ENCODE assay signal across 22 cellular contexts in the genomic region with DNA sequence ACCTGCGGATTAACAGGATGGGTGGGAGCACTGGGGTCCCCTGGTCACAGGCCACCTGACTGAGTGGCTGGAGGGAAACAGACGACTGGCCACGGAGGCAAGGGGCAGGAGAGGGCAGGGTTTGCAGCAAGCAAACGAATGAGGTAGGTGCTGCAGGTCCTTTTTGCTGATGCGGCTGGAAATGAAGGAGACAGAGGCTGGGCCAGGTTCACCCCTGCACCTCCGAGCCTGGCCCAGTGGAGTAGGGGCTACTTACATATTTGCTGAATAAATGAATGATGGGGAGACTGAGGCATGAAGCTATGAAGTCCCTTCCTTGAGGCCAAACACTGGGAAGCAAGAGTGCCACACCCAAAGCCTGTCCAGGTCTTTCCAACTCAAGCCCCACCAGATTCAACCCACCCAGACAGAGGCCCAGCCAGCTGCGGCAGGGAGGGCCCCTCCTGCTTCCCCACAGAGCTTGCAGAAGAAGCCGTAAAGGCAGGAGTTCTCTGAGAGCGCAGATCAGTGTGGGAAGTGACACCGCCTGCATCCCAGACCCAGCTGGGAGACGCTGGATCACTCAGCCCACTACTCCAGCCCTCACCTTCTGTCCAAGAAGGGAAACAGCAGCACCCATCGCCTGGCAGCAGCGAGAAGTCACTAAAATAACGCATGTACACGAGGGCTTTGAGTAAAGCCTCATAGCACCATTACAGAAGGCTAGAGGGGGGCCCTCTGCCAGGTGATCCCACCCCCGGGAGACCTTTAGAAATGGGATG. TPM values are rescaled to one million over a fixed set of nuclear protein-coding genes. Genes with fewer than 3 reads are reported as not detected.
A peak's percentile ranks its signal among the peaks of the same experiment; 100 is the strongest.
DNase-seq lines count a peak whose midpoint lies in the region; ATAC-seq, FAIRE-seq and TF ChIP-seq lines count a peak whose summit lies in the region.
"Had no signal": no experiment of that assay in that cellular context is flagged by ENCODE, and none has a peak within 500 bp of the region (broad histone marks: within the 10 kb centered on the region; RNA-seq: fewer than 3 reads in every experiment).

No MANE protein-coding gene starts in this region.

- H3K9ac ChIP-seq in HUES6 (ENCODE audit: low read length) = peak overlapping the region; percentile 15
- no peak overlapping the region for H3K9ac ChIP-seq in K562 (ENCODE audit: insufficient read depth in 1 of 2, low read depth in 2 of 2, low read length in 2 of 2)
- H3K9ac ChIP-seq in neuronal stem cell (ENCODE audit: low read depth, low read length, poor library complexity) = no peak overlapping the region

- H3K9me3 ChIP-seq in HUES6 (ENCODE audit: control insufficient read depth, insufficient read depth, low read depth, low read length) (peaks cover 26% of the 10 kb centered on the region), K562 (replicated peaks; ENCODE audit: control insufficient read depth, insufficient read depth, low read depth, low read length) (no peaks in the 10 kb centered on the region), neuronal stem cell (replicated peaks in 1 of 2; ENCODE audit: control insufficient read depth in 2 of 2, insufficient read depth in 1 of 2, low read depth in 1 of 2, low read length in 2 of 2) (peaks cover 17 to 19% of the 10 kb centered on the region in 2 donors)

- no peak overlapping the region for H2AK5ac ChIP-seq in neuronal stem cell (ENCODE audit: low read depth, low read length)

- 4% methylated on average over 13 of the region's 16 CpGs for WGBS in K562 (ENCODE audit: insufficient coverage, low coverage, missing lambda C conversion rate)
- no CpG with 5 or more reads among the region's 16 CpGs for WGBS in neuronal stem cell (ENCODE audit: extremely low coverage in 2 of 2, insufficient read length in 2 of 2, insufficient replicate concordance in 1 of 2), 2 donors

- H3K4me3 ChIP-seq in HUES6 (ENCODE audit: low read depth, low read length) (no peak overlapping the region), K562 (no peak overlapping the region), neuronal stem cell (ENCODE audit: low read length in 2 of 2) (peak overlapping the region in 1 of 2 donors; percentile 38)

- H3K4me2 ChIP-seq in K562 (ENCODE audit: insufficient read depth, low read length) = no peak overlapping the region
- H3K4me2 ChIP-seq in neuronal stem cell (ENCODE audit: insufficient read depth, low read length, poor library complexity, severe bottlenecking) = no peak overlapping the region

- no peaks in the 10 kb centered on the region for H4K20me1 ChIP-seq in K562 (replicated peaks; ENCODE audit: control insufficient read depth, insufficient read depth, low read length)

- no peak for FAIRE-seq in K562 (lab: Jason Lieb, UNC)
- FAIRE-seq: A204.1, D721Med, G401.6, GM12891, HTR-8/SVneo had no signal

- ATAC-seq in K562 = no peak
- ATAC-seq: CD8-positive, alpha-beta T cell had no signal

- peaks cover 16% of the 10 kb centered on the region; the same call in 1 of the 2 replicates for H3K36me3 ChIP-seq in HUES6 (ENCODE audit: control insufficient read depth, insufficient read depth, low read length)
- H3K36me3 ChIP-seq in K562 (ENCODE audit: control insufficient read depth, insufficient read depth, low read length) = no peaks in the 10 kb centered on the region
- peaks cover 0 to 2% of the 10 kb centered on the region in 2 donors for H3K36me3 ChIP-seq in neuronal stem cell (replicated peaks in 1 of 2; ENCODE audit: control insufficient read depth in 2 of 2, insufficient read depth in 2 of 2, low read length in 2 of 2)

- H3K9me1 ChIP-seq in K562 (ENCODE audit: control insufficient read depth, insufficient read depth, low read length) = no peaks in the 10 kb centered on the region

- no peak overlapping the region for H2BK15ac ChIP-seq in neuronal stem cell (ENCODE audit: low read length)

- H3K79me2 ChIP-seq in K562 (ENCODE audit: control insufficient read depth, insufficient read depth, low read length) = no peaks in the 10 kb centered on the region

- no peak overlapping the region for H2BK12ac ChIP-seq in neuronal stem cell (ENCODE audit: low read length)

- no peak overlapping the region for H4K91ac ChIP-seq in neuronal stem cell (ENCODE audit: low read depth, low read length, poor library complexity)

- in situ Hi-C loops in K562 (cut with MboI) = no loop called here

- intact Hi-C loops in K562 (cut with micrococcal nuclease) = no loop called here

- H3K27me3 ChIP-seq in HUES6 (ENCODE audit: control insufficient read depth, insufficient read depth, low read length) = no peaks in the 10 kb centered on the region
- peaks cover 4 to 21% of the 10 kb centered on the region in 2 experiments; a peak in 3 of 5 replicates for H3K27me3 ChIP-seq in K562 (ENCODE audit: control insufficient read depth in 2 of 2, insufficient read depth in 2 of 2, low read length in 2 of 2)
- peaks cover 0 to 25% (median 0%) of the 10 kb centered on the region in 3 experiments for H3K27me3 ChIP-seq in neuronal stem cell (ENCODE audit: control insufficient read depth in 3 of 3, insufficient read depth in 3 of 3, low read depth in 1 of 3, low read length in 3 of 3)

- H2BK5ac ChIP-seq in neuronal stem cell (ENCODE audit: low read length) = no peak overlapping the region

- H3K4me1 ChIP-seq in HUES6 (ENCODE audit: control insufficient read depth, insufficient read depth, low read length) = peaks cover 3% of the 10 kb centered on the region; the same call in 1 of the 2 replicates
- no peaks in the 10 kb centered on the region for H3K4me1 ChIP-seq in K562 (replicated peaks in 1 of 2; ENCODE audit: control insufficient read depth in 2 of 2, insufficient read depth in 2 of 2, low read length in 2 of 2)
- peaks cover 0 to 2% of the 10 kb centered on the region in 2 donors for H3K4me1 ChIP-seq in neuronal stem cell (ENCODE audit: control insufficient read depth in 2 of 2, insufficient read depth in 1 of 2, low read depth in 1 of 2, low read length in 2 of 2)

- H3K27ac ChIP-seq in HUES6 (ENCODE audit: low read depth, low read length) (no peak overlapping the region), K562 (ENCODE audit: extremely low read depth, low read depth, low read length) (no peak overlapping the region), neuronal stem cell (replicated peaks; ENCODE audit: low read length) (no peak overlapping the region), temporal lobe (ENCODE audit: low read depth, low read length) (peak overlapping the region; percentile 13)

- H4K8ac ChIP-seq in neuronal stem cell (ENCODE audit: low read depth, low read length) = no peak overlapping the region

- no peak for TF ChIP-seq RAD21 in K562 (CRISPR knock-in tag; conservative IDR thresholded peaks at IDR 0.05 in 1 of 2, IDR thresholded peaks at IDR 0.05 in 1 of 2)

- TF ChIP-seq CTCF in K562 (IDR thresholded peaks at IDR 0.05 in 2 of 3, conservative IDR thresholded peaks at IDR 0.05 in 1 of 3; ENCODE audit: insufficient read depth in 2 of 3, low read depth in 1 of 3, low read length in 3 of 3) = no peak

- H2AFZ ChIP-seq in K562 (ENCODE audit: low read depth, low read length) (no peak overlapping the region), neuronal stem cell (ENCODE audit: low read length) (no peak overlapping the region)

- H2BK120ac ChIP-seq in neuronal stem cell (ENCODE audit: low read depth, low read length) = no peak overlapping the region

- peak overlapping the region; percentile 59 for H3K18ac ChIP-seq in neuronal stem cell (ENCODE audit: low read length)

- CTCF ChIA-PET in K562 (lab: Yijun Ruan, JAX; ENCODE audit: low intra/inter-chr PET ratio) = no interaction called here

- no peak for TF ChIP-seq POLR2A in K562 (conservative IDR thresholded peaks at IDR 0.05)

- H3K4ac ChIP-seq in neuronal stem cell (ENCODE audit: low read length) = no peak overlapping the region

- POLR2A ChIA-PET in K562 (lab: Yijun Ruan, JAX) = no interaction called here

- BruUV-seq in K562 (replicated peaks; lab: Mats Ljungman, UMichigan) = no TSS peak

- no peak overlapping the region for H3K14ac ChIP-seq in neuronal stem cell (ENCODE audit: low read length)

- no peaks in the 10 kb centered on the region for H3K79me1 ChIP-seq in neuronal stem cell (ENCODE audit: low read depth, low read length)

- no peak for DNase-seq in K562 (ENCODE audit: extremely low read depth in 1 of 4, low spot score in 3 of 4)
- DNase-seq in neuronal stem cell (ENCODE audit: low spot score) = no peak
- no peak for DNase-seq in SKM-1 treated with dmso at 0.1 percent for 144 hours (lab: John Stamatoyannopoulos, UW; ENCODE audit: unreplicated experiment)
- no peak for DNase-seq in inferior parietal cortex (ENCODE audit: extremely low spot score)
- no peak for DNase-seq in T1000 (lab: John Stamatoyannopoulos, UW)
- DNase-seq: CD8-positive, alpha-beta T cell; COR-L47; DMS153; DMS79 treated with DMSO at 0.1 percent for 48 hours; EL; HCEC 1CT; HFFc6 had no signal

- TF ChIP-seq EP300 in K562 (IDR thresholded peaks at IDR 0.05; ENCODE audit: low read length) = no peak

- no peak overlapping the region for H3K23ac ChIP-seq in neuronal stem cell (ENCODE audit: low read depth, low read length, poor library complexity)

TF ChIP-seq in K562, 482 proteins besides CTCF, POLR2A, EP300 and RAD21 (continues in another document):
- peak; percentile 52 for TF ChIP-seq MAFG (tag; conservative IDR thresholded peaks at IDR 0.05)

RNA-seq across cellular contexts. Expression of a gene that starts 36.1 kb away (rescaled TPM):
- not detected in 2 replicates for total RNA-seq in K562 (2011; cell fraction: chromatin; rRNA removed; ENCODE audit: low replicate concordance)
- not detected in 2 replicates for total RNA-seq in K562 (2011; cell fraction: nucleolus; rRNA removed)
- not detected in 2 replicates for total RNA-seq in K562 (2011; cell fraction: nucleoplasm; rRNA removed)
- total RNA-seq in K562 (2014; rRNA removed) (not detected in 2 replicates), K562 (2014; rRNA removed; fragmentation: Illumina TruSeq; extraction: Trizol) (not detected in 2 replicates), K562 (2015; rRNA removed; fragmentation: Illumina TruSeq; extraction: Trizol) (not detected in 2 replicates), K562 (2021) (not detected in 2 replicates), temporal lobe (11.3 TPM)
- polyA plus RNA-seq in K562 (2011; rRNA removed) (not detected in 2 replicates), K562 (2014; fragmentation: Illumina TruSeq; extraction: Trizol) (not detected in 2 replicates), K562 (2014; fragmentation: Nextera tagmentation; extraction: Ambion mirVana) (not detected), K562 (2014; rRNA removed) (not detected in 2 replicates)
- not detected in 2 replicates for polyA plus RNA-seq in K562 (2011; cell fraction: cytosol; rRNA removed)
- not detected in 2 replicates for polyA plus RNA-seq in K562 (2011; cell fraction: nucleus; rRNA removed)
- not detected in 2 replicates for polyA plus RNA-seq in K562 (2012)
- not detected in 2 replicates for polyA minus RNA-seq in K562 (2011; rRNA and poly(A)+ RNA removed)
- polyA minus RNA-seq in K562 (2011; cell fraction: cytosol; rRNA and poly(A)+ RNA removed) = not detected in 2 replicates
- not detected in 2 replicates for polyA minus RNA-seq in K562 (2011; cell fraction: nucleus; rRNA and poly(A)+ RNA removed)
- polyA plus RNA-seq in neuronal stem cell (2013, experiment 1 of 2) = 0.01 TPM
- polyA plus RNA-seq in neuronal stem cell (2013, experiment 2 of 2) = 0.01 TPM
- total RNA-seq: HFFc6 had no signal
- polyA plus RNA-seq: AG04450, BJ, CD14-positive monocyte had no signal

Comparison
In these comparisons a context has a peak if more than half of its experiments do, and no peak if none do; other contexts are left out.
1. RNA of a gene that starts 36.1 kb away (total RNA-seq): 11.3 TPM in temporal lobe (single experiment); not detected in K562; every median in the first group is over 10 times any median in the second.